22 cellular contexts compared by ENCODE assay signal in genomic region chr21:38504056-38504455, GRCh38. TPM values are rescaled to one million over a fixed set of nuclear protein-coding genes. Genes with fewer than 3 reads are reported as not detected.
DNase-seq lines count a peak whose midpoint lies in the region; ATAC-seq and TF ChIP-seq lines count a peak whose summit lies in the region.
"Had no signal": no experiment of that assay in that cellular context is flagged by ENCODE, and none has a peak within 500 bp of the region (broad histone marks: within the 10 kb centered on the region; RNA-seq: fewer than 3 reads in every experiment).

No MANE protein-coding gene starts in this region.

- TF ChIP-seq CTCF in SK-N-SH (IDR thresholded peaks at IDR 0.05) = no peak
- no peak for TF ChIP-seq CTCF in coronary artery (IDR thresholded peaks at IDR 0.05)
- TF ChIP-seq CTCF in lung (IDR thresholded peaks at IDR 0.05; ENCODE audit: control extremely low read depth, extremely low read depth) = no peak
- TF ChIP-seq CTCF in upper lobe of left lung (IDR thresholded peaks at IDR 0.05) = no peak
- TF ChIP-seq CTCF in lower leg skin (IDR thresholded peaks at IDR 0.05) = no peak

- CTCF ChIA-PET in SK-N-SH (lab: Yijun Ruan, JAX) = interaction anchor here (1.6 kb wide), 1 partner anchor 634 kb away, joined by 11 read pairs; no protein-coding TSS in a partner anchor

- peak overlapping the region; percentile 82 for H3K4me2 ChIP-seq in SK-N-SH

- WGBS in SK-N-SH (ENCODE audit: low lambda C conversion rate) = 73% methylated on average over 2 of the region's 2 CpGs
- WGBS in lung, 2 donors = 25 to 37% methylated on average over 2 of the region's 2 CpGs
- 34 to 41% methylated on average over 2 of the region's 2 CpGs for WGBS in upper lobe of left lung, 2 donors
- WGBS in lower leg skin, 2 donors = 63 to 72% methylated on average over 2 of the region's 2 CpGs

- peaks cover 3% of the 10 kb centered on the region for H3F3A ChIP-seq in SK-N-SH (replicated peaks; ENCODE audit: insufficient read depth)

- H2AFZ ChIP-seq in SK-N-SH (ENCODE audit: low read depth) = peak overlapping the region; percentile 75; the same call in 1 of the 2 replicates

- H3K4me3 ChIP-seq in SK-N-SH (ENCODE audit: low read depth in 2 of 2, low read length in 1 of 2) (peak overlapping the region in 1 of 2 experiments; percentile 44; a peak in 1 of 4 replicates), coronary artery (peak overlapping the region; percentile 56), lung (peak overlapping the region; percentile 54), upper lobe of left lung (peak overlapping the region; percentile 10 to 45 (median 29)), lower leg skin (ENCODE audit: low read depth, poor library complexity, severe bottlenecking) (no peak overlapping the region)
- H3K4me3 ChIP-seq: pancreas had no signal

- H3K4me1 ChIP-seq in SK-N-SH (ENCODE audit: control insufficient read depth in 1 of 2, insufficient read depth in 2 of 2, low read depth in 1 of 2, low read length in 1 of 2) (peaks cover 6 to 7% of the 10 kb centered on the region in 2 experiments; a peak in 2 of 4 replicates), lung (ENCODE audit: control insufficient read depth in 2 of 2, insufficient read depth in 2 of 2, low read length in 2 of 2) (peaks cover 0 to 6% of the 10 kb centered on the region in 2 donors), upper lobe of left lung (peaks cover 8 to 36% (median 18%) of the 10 kb centered on the region in 4 donors)
- H3K4me1 ChIP-seq: pancreas had no signal

- H3K27ac ChIP-seq in SK-N-SH (ENCODE audit: low read depth in 2 of 2, low read length in 1 of 2) (peak overlapping the region in 1 of 2 experiments; percentile 77; a peak in 2 of 4 replicates), coronary artery (peak overlapping the region in 1 of 2 donors; percentile 79), lung (ENCODE audit: low read depth in 1 of 2, low read length in 1 of 2) (peak overlapping the region in 1 of 2 donors; percentile 84), upper lobe of left lung (peak overlapping the region; percentile 71 to 81 (median 76))
- H3K27ac ChIP-seq: C4-2B, pancreas had no signal

- peak overlapping the region; percentile 56; the same call in 1 of the 2 replicates for H3K9ac ChIP-seq in SK-N-SH

- H3K9me3 ChIP-seq in SK-N-SH (no peaks in the 10 kb centered on the region), lung (ENCODE audit: control insufficient read depth in 2 of 2, insufficient read depth in 1 of 2, low read length in 1 of 2) (no peaks in the 10 kb centered on the region), upper lobe of left lung (no peaks in the 10 kb centered on the region)
- H3K9me3 ChIP-seq: pancreas had no signal

- H3K36me3 ChIP-seq in SK-N-SH (replicated peaks in 1 of 2; ENCODE audit: control insufficient read depth in 1 of 2, insufficient read depth in 2 of 2, low read length in 1 of 2) (no peaks in the 10 kb centered on the region), lung (ENCODE audit: control insufficient read depth in 2 of 2, insufficient read depth in 2 of 2, low read length in 2 of 2) (no peaks in the 10 kb centered on the region), upper lobe of left lung (no peaks in the 10 kb centered on the region)
- H3K36me3 ChIP-seq: pancreas had no signal

- no peaks in the 10 kb centered on the region for H4K20me1 ChIP-seq in SK-N-SH (ENCODE audit: insufficient read depth)

- POLR2A ChIA-PET in SK-N-SH (lab: Yijun Ruan, JAX) = no interaction called here

- H3K9me2 ChIP-seq in SK-N-SH = no peaks in the 10 kb centered on the region

- TF ChIP-seq RAD21 in SK-N-SH (IDR thresholded peaks at IDR 0.05; ENCODE audit: low read length) = no peak

- DNase-seq in SK-N-SH (no peak), coronary artery (ENCODE audit: low spot score) (no peak), lung (ENCODE audit: low spot score) (no peak), upper lobe of left lung (no peak), NCI-H2196 treated with DMSO at 0.1 percent for 48 hours (lab: John Stamatoyannopoulos, UW; ENCODE audit: unreplicated experiment) (no peak), lower leg skin (ENCODE audit: low spot score in 2 of 2) (no peak)
- DNase-seq: 8988T; activated B cell treated with CpG ODN at 0.5 μM for 24 hours; activated T-cell treated with anti-CD3 and anti-CD28 coated beads, Interleukin-2, amount 50 U/mL, for 72 hours; DMS 273 treated with DMSO at 0.1 percent for 48 hours; effector memory CD4-positive, alpha-beta T cell; NCI-H1048; NCI-H2107; NCI-H69; OCI-M1; pancreas; stimulated activated CD4-positive, alpha-beta T cell treated with anti-CD3 and anti-CD28 coated beads, Interleukin-4, amount 100 ng/mL, for 24 hours had no signal

- intact Hi-C loops in lower leg skin (cut with DNase I; ENCODE audit: low total_unique reads) = loop anchor here (10.0 kb wide), 1 partner anchor 641 kb away; no protein-coding TSS in a partner anchor

- TF ChIP-seq POLR2A in upper lobe of left lung (IDR thresholded peaks at IDR 0.05) = no peak
- TF ChIP-seq POLR2A in lower leg skin (IDR thresholded peaks at IDR 0.05) = no peak

- no peak for TF ChIP-seq EP300 in SK-N-SH (IDR thresholded peaks at IDR 0.05; ENCODE audit: borderline replicate concordance in 1 of 2, low read depth in 1 of 2, low read length in 1 of 2)
- TF ChIP-seq EP300 in upper lobe of left lung (IDR thresholded peaks at IDR 0.05) = no peak

- H3K27me3 ChIP-seq in SK-N-SH (ENCODE audit: insufficient read depth) (no peaks in the 10 kb centered on the region), lung (ENCODE audit: control insufficient read depth, insufficient read depth) (no peaks in the 10 kb centered on the region), upper lobe of left lung (no peaks in the 10 kb centered on the region)

- ATAC-seq in SK-N-SH treated with all-trans-retinoic acid at 6 μM for 48 hours = no peak
- ATAC-seq in lung (ENCODE audit: insufficient read depth, low FRiP score) = no peak
- ATAC-seq in upper lobe of left lung (ENCODE audit: low FRiP score in 2 of 2) = no peak
- no peak for ATAC-seq in GM19452 (IDR thresholded peaks at IDR 0.05; ENCODE audit: unreplicated experiment)
- ATAC-seq: activated T-cell treated with anti-CD3 and anti-CD28 coated beads, Interleukin-2, amount 50 U/mL, for 72 hours; pancreas had no signal

- H3K79me2 ChIP-seq in SK-N-SH (ENCODE audit: insufficient read depth) = no peaks in the 10 kb centered on the region

TF ChIP-seq in SK-N-SH, 30 proteins besides CTCF, POLR2A, EP300 and RAD21:
- TF ChIP-seq RXRA (IDR thresholded peaks at IDR 0.05; ENCODE audit: borderline replicate concordance, low read depth) (no peak), RFX5 (IDR thresholded peaks at IDR 0.05; ENCODE audit: low read length) (no peak), FOXJ3 (CRISPR knock-in tag; IDR thresholded peaks at IDR 0.05) (no peak), GABPA (IDR thresholded peaks at IDR 0.05; ENCODE audit: low read depth) (no peak), SMC3 (IDR thresholded peaks at IDR 0.05; ENCODE audit: low read depth, low read length) (no peak), MEF2A (IDR thresholded peaks at IDR 0.05; ENCODE audit: borderline replicate concordance, low read depth) (no peak), GATA2 (CRISPR knock-in tag; IDR thresholded peaks at IDR 0.05) (no peak), SIN3A (IDR thresholded peaks at IDR 0.05; ENCODE audit: borderline replicate concordance, low read depth, low read length) (no peak), JUND (IDR thresholded peaks at IDR 0.05) (no peak)

TF ChIP-seq in SK-N-SH treated with all-trans-retinoic acid at 6 μM for 48 hours, 23 proteins besides CTCF, POLR2A, EP300 and RAD21 (continues in another document):
- TF ChIP-seq ZC3H10 (CRISPR knock-in tag; IDR thresholded peaks at IDR 0.05) (no peak), ARNTL (CRISPR knock-in tag; IDR thresholded peaks at IDR 0.05; ENCODE audit: borderline replicate concordance, low read depth) (no peak), TSHZ2 (CRISPR knock-in tag; IDR thresholded peaks at IDR 0.05) (no peak), CREB5 (CRISPR knock-in tag; IDR thresholded peaks at IDR 0.05; ENCODE audit: low read depth) (no peak), ESRRG (CRISPR knock-in tag; IDR thresholded peaks at IDR 0.05) (no peak), ISL1 (CRISPR knock-in tag; IDR thresholded peaks at IDR 0.05) (no peak)

RNA-seq across cellular contexts. Expression of gene ERG, which starts 5.8 kb away (rescaled TPM):
- 0.05 TPM in 1 of 2 replicates, not detected in the other for polyA plus RNA-seq in SK-N-SH (2012; rRNA removed)
- 0.03 TPM in 1 of 2 replicates, not detected in the other for polyA plus RNA-seq in SK-N-SH (2012; cell fraction: cytosol; rRNA removed)
- polyA plus RNA-seq in SK-N-SH (2012; cell fraction: nucleus; rRNA removed) = 0.01 and 0.04 TPM in 2 replicates
- 10 to 100 TPM; 26.1 to 30.3 TPM for total RNA-seq in lung
- 10 to 100 TPM in 1 of 2 donors, 1 to 10 TPM in 1; 8.6 to 15.9 TPM for polyA plus RNA-seq in lung
- total RNA-seq in upper lobe of left lung = 10 to 100 TPM; 14.7 to 38.9 (median 18.1) TPM
- 10 to 100 TPM in 1 of 4 donors, 1 to 10 TPM in 3; 3.5 to 12.5 (median 6.6) TPM for total RNA-seq in lower leg skin
- total RNA-seq: activated B cell treated with CpG ODN at 0.5 μM for 24 hours, HFFc6, HT1080 had no signal
